Comparison of ENCODE assay signal across 28 cellular contexts in the genomic region with DNA sequence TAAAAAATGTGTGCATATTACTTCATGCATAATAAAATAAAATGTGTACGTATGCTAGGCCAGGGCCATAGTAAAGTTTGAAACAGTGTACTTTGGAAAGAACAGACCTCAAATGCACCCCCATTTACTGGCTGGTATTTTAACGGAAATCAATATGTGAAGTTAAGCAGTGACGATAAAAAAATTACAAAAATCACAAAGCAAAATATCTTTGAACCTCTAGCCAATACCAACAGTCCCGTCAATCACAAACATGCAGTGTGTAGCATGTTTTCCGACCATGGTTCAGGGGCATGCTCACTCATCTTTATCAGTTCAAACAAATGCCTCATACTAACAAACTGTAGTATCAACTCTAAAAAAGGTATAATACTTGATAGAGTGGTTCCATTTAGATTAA.
"Had no signal": no experiment of that assay in that cellular context is flagged by ENCODE, and none has a peak within 500 bp of the region (broad histone marks: within the 10 kb centered on the region; RNA-seq: fewer than 3 reads in every experiment).

No MANE protein-coding gene starts in this region.

- ATAC-seq: heart right ventricle; left cardiac atrium; left lung; mucosa of descending colon; naive thymus-derived CD4-positive, alpha-beta T cell; natural killer cell treated with Interleukin-12 subunit alpha and Interleukin-12 subunit beta and Interleukin-15 and Interleukin-18, amount 100 ng/mL, for 72 hours; right cardiac atrium; stimulated activated effector memory CD8-positive, alpha-beta T cell treated with anti-CD3 and anti-CD28 coated beads, Interleukin-12 subunit alpha, Interleukin-12 subunit beta, amount 100 ng/mL, for 72 hours had no signal

- H3K27me3 ChIP-seq: heart right ventricle, hepatocyte, left lung, ovary, sigmoid colon, spleen, tibial nerve, uterus had no signal

- H3K4me1 Mint-ChIP-seq: naive thymus-derived CD4-positive, alpha-beta T cell; stimulated activated effector memory CD8-positive, alpha-beta T cell treated with anti-CD3 and anti-CD28 coated beads, Interleukin-12 subunit alpha, Interleukin-12 subunit beta, amount 100 ng/mL, for 72 hours had no signal

- H3K4me3 ChIP-seq: heart right ventricle, hepatocyte, left lung, lung, mucosa of descending colon, ovary, prostate gland, sigmoid colon, spleen, tibial nerve, uterus had no signal

- H3K9me3 ChIP-seq: heart right ventricle, left lung, mucosa of descending colon, ovary, prostate gland, sigmoid colon, spleen, tibial nerve, uterus had no signal

- DNase-seq: heart right ventricle; kidney glomerular epithelial cell; left cardiac atrium; left lung; mesendoderm; midbrain; mucosa of descending colon; naive thymus-derived CD4-positive, alpha-beta T cell; ovary; posterior cingulate gyrus; retina; right cardiac atrium; sigmoid colon; small intestine; spleen; stimulated activated CD4-positive, alpha-beta T cell treated with anti-CD3 and anti-CD28 coated beads, Interleukin-4, amount 100 ng/mL, for 24 hours; stimulated activated naive CD4-positive, alpha-beta T cell; substantia nigra; uterus had no signal

- H3K36me3 ChIP-seq: ovary, prostate gland, uterus had no signal

- H3K36me3 Mint-ChIP-seq: naive thymus-derived CD4-positive, alpha-beta T cell; natural killer cell treated with Interleukin-12 subunit alpha and Interleukin-12 subunit beta and Interleukin-15 and Interleukin-18, amount 100 ng/mL, for 72 hours; stimulated activated effector memory CD8-positive, alpha-beta T cell treated with anti-CD3 and anti-CD28 coated beads, Interleukin-12 subunit alpha, Interleukin-12 subunit beta, amount 100 ng/mL, for 72 hours had no signal

- H3K27ac ChIP-seq: heart right ventricle, hepatocyte, left lung, ovary, prostate gland, sigmoid colon, spleen, tibial nerve, uterus had no signal

- FAIRE-seq: keratinocyte, small intestine had no signal

- H3K27ac Mint-ChIP-seq: naive thymus-derived CD4-positive, alpha-beta T cell; natural killer cell treated with Interleukin-12 subunit alpha and Interleukin-12 subunit beta and Interleukin-15 and Interleukin-18, amount 100 ng/mL, for 72 hours; stimulated activated effector memory CD8-positive, alpha-beta T cell treated with anti-CD3 and anti-CD28 coated beads, Interleukin-12 subunit alpha, Interleukin-12 subunit beta, amount 100 ng/mL, for 72 hours; stimulated activated naive CD8-positive, alpha-beta T cell treated with anti-CD3 and anti-CD28 coated beads, Interleukin-15, Interleukin-2, amounts not matched to agents 100 ng/mL and 50 ng/mL, for 24 hours; type B pancreatic cell had no signal

- H3K4me1 ChIP-seq: prostate gland, spleen, tibial nerve, uterus had no signal

- H3K4me3 Mint-ChIP-seq: naive thymus-derived CD4-positive, alpha-beta T cell; natural killer cell treated with Interleukin-12 subunit alpha and Interleukin-12 subunit beta and Interleukin-15 and Interleukin-18, amount 100 ng/mL, for 72 hours; stimulated activated effector memory CD8-positive, alpha-beta T cell treated with anti-CD3 and anti-CD28 coated beads, Interleukin-12 subunit alpha, Interleukin-12 subunit beta, amount 100 ng/mL, for 72 hours; stimulated activated naive CD8-positive, alpha-beta T cell treated with anti-CD3 and anti-CD28 coated beads, Interleukin-15, Interleukin-2, amounts not matched to agents 100 ng/mL and 50 ng/mL, for 24 hours; type B pancreatic cell had no signal

- H3K27me3 Mint-ChIP-seq: stimulated activated naive CD8-positive, alpha-beta T cell treated with anti-CD3 and anti-CD28 coated beads, Interleukin-15, Interleukin-2, amounts not matched to agents 100 ng/mL and 50 ng/mL, for 24 hours; type B pancreatic cell had no signal

- H3K9me3 Mint-ChIP-seq: natural killer cell treated with Interleukin-12 subunit alpha and Interleukin-12 subunit beta and Interleukin-15 and Interleukin-18, amount 100 ng/mL, for 72 hours; stimulated activated effector memory CD8-positive, alpha-beta T cell treated with anti-CD3 and anti-CD28 coated beads, Interleukin-12 subunit alpha, Interleukin-12 subunit beta, amount 100 ng/mL, for 72 hours; stimulated activated naive CD8-positive, alpha-beta T cell treated with anti-CD3 and anti-CD28 coated beads, Interleukin-15, Interleukin-2, amounts not matched to agents 100 ng/mL and 50 ng/mL, for 24 hours; type B pancreatic cell had no signal
